In genomic region chr5:178293400-178293799, GRCh38 we compare ENCODE assay signal across 26 cellular contexts.
DNase-seq lines count a peak whose midpoint lies in the region; ATAC-seq, FAIRE-seq and TF ChIP-seq lines count a peak whose summit lies in the region.
"Had no signal": no experiment of that assay in that cellular context is flagged by ENCODE, and none has a peak within 500 bp of the region (broad histone marks: within the 10 kb centered on the region; RNA-seq: fewer than 3 reads in every experiment).

No MANE protein-coding gene starts in this region.

- TF ChIP-seq CTCF in right lobe of liver (IDR thresholded peaks at IDR 0.05), result no peak
- no peak for TF ChIP-seq CTCF in HepG2 (CRISPR knock-in tag; IDR thresholded peaks at IDR 0.05)
- no peak for TF ChIP-seq CTCF in psoas muscle (IDR thresholded peaks at IDR 0.05)
- TF ChIP-seq CTCF in uterus (IDR thresholded peaks at IDR 0.05), result no peak

- TF ChIP-seq POLR2A in right lobe of liver (IDR thresholded peaks at IDR 0.05), result no peak
- no peak for TF ChIP-seq POLR2A in HepG2 (IDR thresholded peaks at IDR 0.05; ENCODE audit: insufficient read depth in 1 of 2, low read depth in 2 of 2, low read length in 2 of 2)
- TF ChIP-seq POLR2A in uterus (IDR thresholded peaks at IDR 0.05), result no peak

- H2AK5ac ChIP-seq in mesendoderm (ENCODE audit: low read length), result no peak overlapping the region

- H3K79me2 ChIP-seq in HepG2 (ENCODE audit: insufficient read depth, low read length) (no peaks in the 10 kb centered on the region), mesendoderm (ENCODE audit: control insufficient read depth, insufficient read depth, low read length) (no peaks in the 10 kb centered on the region)

- no TSS peak for BruUV-seq in HepG2 (replicated peaks; lab: Mats Ljungman, UMichigan)

- no peak overlapping the region for H3K4me2 ChIP-seq in HepG2 (ENCODE audit: low read depth, low read length)
- H3K4me2 ChIP-seq in mesendoderm (ENCODE audit: low read length), result no peak overlapping the region

- H4K20me1 ChIP-seq in HepG2 (ENCODE audit: insufficient read depth, low read length), result no peaks in the 10 kb centered on the region

- H2BK5ac ChIP-seq in mesendoderm (ENCODE audit: low read length), result no peak overlapping the region

- H3K27ac ChIP-seq in right lobe of liver, result no peak overlapping the region
- H3K27ac ChIP-seq in HepG2 (ENCODE audit: extremely low read length, insufficient read depth, low read length), result no peak overlapping the region
- no peak overlapping the region for H3K27ac ChIP-seq in psoas muscle
- H3K27ac ChIP-seq in uterus, result no peak overlapping the region
- no peak overlapping the region for H3K27ac ChIP-seq in mesendoderm (ENCODE audit: low read depth, low read length)
- H3K27ac ChIP-seq: 22Rv1, testis, WERI-Rb-1 had no signal

- H3K4me3 ChIP-seq in right lobe of liver, result no peak overlapping the region
- H3K4me3 ChIP-seq in HepG2 (replicated peaks in 1 of 3; ENCODE audit: insufficient read depth in 1 of 3, low read depth in 2 of 3, low read length in 3 of 3), result no peak overlapping the region
- H3K4me3 ChIP-seq in psoas muscle, result no peak overlapping the region
- H3K4me3 ChIP-seq in uterus, result no peak overlapping the region
- no peak overlapping the region for H3K4me3 ChIP-seq in mesendoderm (ENCODE audit: low read length)
- H3K4me3 ChIP-seq: testis had no signal

- no peak overlapping the region for H3K4ac ChIP-seq in mesendoderm (ENCODE audit: low read depth, low read length)

- H3K18ac ChIP-seq in mesendoderm (ENCODE audit: low read length), result no peak overlapping the region

- no peak overlapping the region for H4K5ac ChIP-seq in mesendoderm (ENCODE audit: low read length)

- ATAC-seq in right lobe of liver, result no peak
- ATAC-seq in HepG2, result no peak
- no peak for ATAC-seq in psoas muscle
- ATAC-seq: CD8-positive, alpha-beta T cell had no signal

- no peak for FAIRE-seq in HepG2 (lab: Jason Lieb, UNC)
- FAIRE-seq: G401.6, H54 had no signal

- H3K9ac ChIP-seq in HepG2 (ENCODE audit: insufficient read depth, low read depth, low read length) (no peak overlapping the region), mesendoderm (ENCODE audit: low read length) (no peak overlapping the region)

- CTCF ChIA-PET in HepG2 (lab: Yijun Ruan, JAX; ENCODE audit: low intra/inter-chr PET ratio, low total read pairs), result no interaction called here

- no peaks in the 10 kb centered on the region for H3K79me1 ChIP-seq in mesendoderm (ENCODE audit: low read length)

- TF ChIP-seq EP300 in HepG2 (IDR thresholded peaks at IDR 0.05; ENCODE audit: low read depth in 2 of 2, low read length in 2 of 2) (no peak), HepG2 (CRISPR knock-in tag; IDR thresholded peaks at IDR 0.05; ENCODE audit: borderline replicate concordance) (no peak)

- POLR2A ChIA-PET in HepG2 (lab: Yijun Ruan, JAX), result no interaction called here

- in situ Hi-C loops in HepG2 (cut with HindIII; ENCODE audit: extremely low pct_ligation_motif_present, low pct_unique_long_range_greater_than_20kb), result no loop called here

- no peak overlapping the region for H3K23ac ChIP-seq in mesendoderm (ENCODE audit: low read length)

- peak; percentile 7 for DNase-seq in DMS79 treated with DMSO at 0.1 percent for 48 hours (lab: John Stamatoyannopoulos, UW)
- no peak for DNase-seq in DMS79 (lab: John Stamatoyannopoulos, UW)
- DNase-seq in right lobe of liver, result peak in 2 of 3 donors; percentile 10 to 30
- no peak for DNase-seq in HepG2 (ENCODE audit: low spot score)
- peak; percentile 1 to 30 for DNase-seq in psoas muscle
- DNase-seq in uterus, result no peak
- DNase-seq in amygdala (lab: John Stamatoyannopoulos, UW), result no peak
- no peak for DNase-seq in mesendoderm
- DNase-seq: activated CD4-positive, alpha-beta T cell treated with anti-CD3 and anti-CD28 coated beads, Interleukin-2, amount 50 U/mL, for 1 hour; CD8-positive, alpha-beta T cell; cerebellar nuclear complex; DMS153; Kasumi-1; kidney glomerular epithelial cell; mesenchymal stem cell; NCI-H187 treated with DMSO at 0.1 percent for 48 hours; NCI-H526 treated with DMSO at 0.1 percent for 48 hours; RPMI8226; stimulated activated CD4-positive, alpha-beta T cell treated with anti-CD3 and anti-CD28 coated beads, Interleukin-12 subunit alpha, Interleukin-12 subunit beta, amount 100 ng/mL, for 4 hours; stimulated activated CD4-positive, alpha-beta T cell treated with anti-CD3 and anti-CD28 coated beads, Interleukin-4, amount 100 ng/mL, for 24 hours; stimulated activated naive CD4-positive, alpha-beta T cell; testis; WERI-Rb-1 had no signal

- H3K36me3 ChIP-seq in right lobe of liver (no peaks in the 10 kb centered on the region), HepG2 (replicated peaks in 1 of 2; ENCODE audit: control insufficient read depth in 1 of 2, insufficient read depth in 2 of 2, low read length in 2 of 2) (no peaks in the 10 kb centered on the region), psoas muscle (ENCODE audit: insufficient read depth in 1 of 2, low read depth in 1 of 2) (no peaks in the 10 kb centered on the region), uterus (no peaks in the 10 kb centered on the region), mesendoderm (ENCODE audit: control insufficient read depth, insufficient read depth, low read length) (no peaks in the 10 kb centered on the region)
- H3K36me3 ChIP-seq: WERI-Rb-1 had no signal

- H3K27me3 ChIP-seq in right lobe of liver (no peaks in the 10 kb centered on the region), HepG2 (ENCODE audit: control insufficient read depth in 1 of 2, insufficient read depth in 2 of 2, low read length in 2 of 2) (peaks cover 3 to 22% of the 10 kb centered on the region in 2 experiments; a peak in 4 of 5 replicates), psoas muscle (ENCODE audit: insufficient read depth in 3 of 3, low read length in 2 of 3) (peaks cover 0 to 31% (median 4%) of the 10 kb centered on the region in 3 donors), uterus (no peaks in the 10 kb centered on the region), mesendoderm (ENCODE audit: insufficient read depth, low read length, poor library complexity) (no peaks in the 10 kb centered on the region)
- H3K27me3 ChIP-seq: testis had no signal

- no peak overlapping the region for H2BK15ac ChIP-seq in mesendoderm (replicated peaks; ENCODE audit: low read depth)

- intact Hi-C loops in right lobe of liver (cut with DNase I) (no loop called here), HepG2 (cut with micrococcal nuclease; ENCODE audit: unreplicated experiment) (no loop called here), psoas muscle (cut with DNase I) (no loop called here), uterus (cut with DNase I; ENCODE audit: low total_unique reads) (no loop called here)

- no peak overlapping the region for H4K8ac ChIP-seq in mesendoderm (ENCODE audit: low read depth, low read length)

- TF ChIP-seq RAD21 in HepG2 (CRISPR knock-in tag; IDR thresholded peaks at IDR 0.05), result no peak

- no peak overlapping the region for H2AFZ ChIP-seq in HepG2 (ENCODE audit: low read length)

- WGBS in right lobe of liver (ENCODE audit: insufficient coverage, low coverage, low lambda C conversion rate, missing lambda C conversion rate), result 41% methylated on average over 3 of the region's 6 CpGs
- 18% methylated on average over 6 of the region's 6 CpGs for WGBS in HepG2 (ENCODE audit: low lambda C conversion rate)
- WGBS in psoas muscle, 3 donors, result 69 to 78% (median 70%) methylated on average over 6 of the region's 6 CpGs
- no CpG with 5 or more reads among the region's 6 CpGs for WGBS in mesendoderm (ENCODE audit: extremely low coverage, insufficient coverage, low lambda C conversion rate)

- H3K4me1 ChIP-seq in right lobe of liver, result no peaks in the 10 kb centered on the region
- no peaks in the 10 kb centered on the region for H3K4me1 ChIP-seq in HepG2 (ENCODE audit: insufficient read depth, low read length)
- peaks cover 4% of the 10 kb centered on the region for H3K4me1 ChIP-seq in psoas muscle
- H3K4me1 ChIP-seq in uterus, result no peaks in the 10 kb centered on the region
- H3K4me1 ChIP-seq in mesendoderm (ENCODE audit: control insufficient read depth, low read depth, low read length), result no peaks in the 10 kb centered on the region
- H3K4me1 ChIP-seq: testis had no signal

- no peak overlapping the region for H2BK120ac ChIP-seq in mesendoderm (ENCODE audit: low read depth, low read length)

- H3K56ac ChIP-seq in mesendoderm (ENCODE audit: low read length), result no peak overlapping the region

- H3K9me3 ChIP-seq in right lobe of liver (no peaks in the 10 kb centered on the region), HepG2 (ENCODE audit: low read length) (no peaks in the 10 kb centered on the region), psoas muscle (no peaks in the 10 kb centered on the region), uterus (no peaks in the 10 kb centered on the region)
- H3K9me3 ChIP-seq: testis had no signal

TF ChIP-seq in HepG2, 621 proteins besides CTCF, POLR2A, EP300 and RAD21 (continues in another document):
- TF ChIP-seq ATF4 (CRISPR knock-in tag; IDR thresholded peaks at IDR 0.05) (no peak), ELF1 (CRISPR knock-in tag; IDR thresholded peaks at IDR 0.05) (no peak), MBNL3 (CRISPR knock-in tag; conservative IDR thresholded peaks at IDR 0.05) (no peak), PAF1 (CRISPR knock-in tag; IDR thresholded peaks at IDR 0.05) (no peak), EZH2 (conservative IDR thresholded peaks at IDR 0.05; ENCODE audit: low read depth, low read length) (no peak), RBM22 (optimal IDR thresholded peaks at IDR 0.05; ENCODE audit: low read length) (no peak), ZNF563 (CRISPR knock-in tag; IDR thresholded peaks at IDR 0.05) (no peak), NFKBIZ (CRISPR knock-in tag; IDR thresholded peaks at IDR 0.05) (no peak), NFATC3 (CRISPR knock-in tag; IDR thresholded peaks at IDR 0.05) (no peak), ZBTB37 (CRISPR knock-in tag; IDR thresholded peaks at IDR 0.05) (no peak), ZNF724P (CRISPR knock-in tag; IDR thresholded peaks at IDR 0.05; ENCODE audit: borderline replicate concordance) (no peak)

Comparison
In these comparisons a context has a peak if more than half of its experiments do, and no peak if none do; other contexts are left out.
1. DNase-seq: peak in DMS79 treated with DMSO at 0.1 percent for 48 hours (single experiment), right lobe of liver (2 of 3) and psoas muscle (2 of 2); none in DMS79 (single experiment), HepG2 (single experiment), uterus (0 of 2), amygdala (0 of 56) and mesendoderm (single experiment).